Comparison of ENCODE assay signal across 17 cellular contexts in the genomic region with DNA sequence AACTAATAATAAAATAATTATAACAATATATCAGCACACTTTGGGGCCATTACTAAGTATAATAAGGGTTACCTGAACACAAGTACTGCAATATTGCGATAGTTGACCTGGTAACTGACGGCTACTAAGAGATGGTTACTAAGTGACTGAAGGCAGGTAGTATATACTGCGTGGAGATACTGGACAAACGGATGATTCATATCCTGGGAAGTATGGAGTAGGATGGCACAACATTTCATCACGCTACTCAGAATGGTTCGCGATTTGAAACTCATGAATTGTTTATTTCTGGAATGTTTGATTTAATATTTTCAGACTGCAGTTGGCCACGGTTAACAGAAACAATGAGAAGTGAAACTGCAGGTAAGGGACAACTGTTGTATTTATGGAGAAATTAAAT. TPM values are rescaled to one million over a fixed set of nuclear protein-coding genes. Genes with fewer than 3 reads are reported as not detected.
DNase-seq lines count a peak whose midpoint lies in the region; ATAC-seq and TF ChIP-seq lines count a peak whose summit lies in the region.
"Had no signal": no experiment of that assay in that cellular context is flagged by ENCODE, and none has a peak within 500 bp of the region (broad histone marks: within the 10 kb centered on the region; RNA-seq: fewer than 3 reads in every experiment).

No MANE protein-coding gene starts in this region.

- no peak overlapping the region for H3K4me2 ChIP-seq in OCI-LY7 (ENCODE audit: low read length)

- no peak overlapping the region for H3K4me3 Mint-ChIP-seq in natural killer cell
- H3K4me3 Mint-ChIP-seq: CD4-positive, alpha-beta T cell had no signal

- H3K27ac Mint-ChIP-seq in natural killer cell: no peak overlapping the region
- H3K27ac Mint-ChIP-seq: CD4-positive, alpha-beta T cell had no signal

- no peaks in the 10 kb centered on the region for H3K27me3 Mint-ChIP-seq in natural killer cell (ENCODE audit: low read depth in 2 of 2)
- H3K27me3 Mint-ChIP-seq: CD4-positive, alpha-beta T cell had no signal

- H3K36me3 ChIP-seq in RWPE2 (ENCODE audit: low read depth): peaks cover 68% of the 10 kb centered on the region
- peaks cover 0 to 91% (median 15%) of the 10 kb centered on the region in 3 donors for H3K36me3 ChIP-seq in esophagus squamous epithelium
- peaks cover 60% of the 10 kb centered on the region for H3K36me3 ChIP-seq in OCI-LY7 (ENCODE audit: insufficient read depth, low read length)

- H4K20me1 ChIP-seq in OCI-LY7 (ENCODE audit: insufficient read depth, low read length): no peaks in the 10 kb centered on the region

- no peaks in the 10 kb centered on the region for H3K79me2 ChIP-seq in OCI-LY7 (ENCODE audit: insufficient read depth, low read depth, low read length)

- no peaks in the 10 kb centered on the region for H3K9me3 Mint-ChIP-seq in natural killer cell
- H3K9me3 Mint-ChIP-seq: CD4-positive, alpha-beta T cell had no signal

- H3K4me3 ChIP-seq in RWPE2 (ENCODE audit: severe bottlenecking) (no peak overlapping the region), epithelial cell of esophagus (ENCODE audit: low read length) (no peak overlapping the region), esophagus squamous epithelium (no peak overlapping the region), OCI-LY7 (ENCODE audit: low read depth, low read length, poor library complexity, severe bottlenecking) (no peak overlapping the region)
- H3K4me3 ChIP-seq: SJSA1 had no signal

- intact Hi-C loops in natural killer cell (cut with micrococcal nuclease) (no loop called here), esophagus squamous epithelium (cut with DNase I) (no loop called here), OCI-LY7 (cut with micrococcal nuclease; ENCODE audit: unreplicated experiment) (no loop called here)

- H3K27ac ChIP-seq in RWPE2 (ENCODE audit: poor library complexity, severe bottlenecking) (peak overlapping the region; percentile 61), esophagus squamous epithelium (no peak overlapping the region), OCI-LY7 (ENCODE audit: low read depth, low read length, poor library complexity, severe bottlenecking) (no peak overlapping the region)
- H3K27ac ChIP-seq: SJSA1 had no signal

- CTCF ChIA-PET in OCI-LY7 (lab: Charles Lee; ENCODE audit: unreplicated experiment): no interaction called here

- H3K9me3 ChIP-seq in RWPE2 (ENCODE audit: severe bottlenecking) (no peaks in the 10 kb centered on the region), esophagus squamous epithelium (no peaks in the 10 kb centered on the region), OCI-LY7 (ENCODE audit: low read length) (no peaks in the 10 kb centered on the region)
- H3K9me3 ChIP-seq: SJSA1 had no signal

- no peak for TF ChIP-seq POLR2A in esophagus squamous epithelium (IDR thresholded peaks at IDR 0.05)

- H3K4me1 ChIP-seq in RWPE2 (ENCODE audit: insufficient read depth, poor library complexity, severe bottlenecking): peaks cover 15% of the 10 kb centered on the region
- H3K4me1 ChIP-seq in esophagus squamous epithelium: peaks cover 0 to 6% (median 0%) of the 10 kb centered on the region in 3 donors
- no peaks in the 10 kb centered on the region for H3K4me1 ChIP-seq in OCI-LY7 (ENCODE audit: insufficient read depth, low read length, poor library complexity, severe bottlenecking)
- H3K4me1 ChIP-seq: SJSA1 had no signal

- ATAC-seq in RWPE2 (ENCODE audit: low read depth) (peak; percentile 99), natural killer cell (no peak)

- no peak overlapping the region for H2AFZ ChIP-seq in OCI-LY7 (ENCODE audit: low read length)

- H3K9me2 ChIP-seq in OCI-LY7 (ENCODE audit: insufficient read depth, low read length): no peaks in the 10 kb centered on the region

- H3K27me3 ChIP-seq in RWPE2 (ENCODE audit: insufficient read depth, poor library complexity, severe bottlenecking) (no peaks in the 10 kb centered on the region), esophagus squamous epithelium (no peaks in the 10 kb centered on the region)
- H3K27me3 ChIP-seq: SJSA1 had no signal

- 79 to 81% methylated on average over 8 of the region's 8 CpGs for WGBS in esophagus squamous epithelium, 2 donors

- no peaks in the 10 kb centered on the region for H3K4me1 Mint-ChIP-seq in natural killer cell

- no TSS peak for BruUV-seq in OCI-LY7 (replicated peaks; lab: Mats Ljungman, UMichigan)

- TF ChIP-seq CTCF in RWPE2 (IDR thresholded peaks at IDR 0.05; ENCODE audit: poor library complexity, severe bottlenecking) (no peak), epithelial cell of esophagus (IDR thresholded peaks at IDR 0.05; ENCODE audit: insufficient read depth, low read depth, low read length, missing control alignments) (no peak), natural killer cell (IDR thresholded peaks at IDR 0.05) (no peak), esophagus squamous epithelium (IDR thresholded peaks at IDR 0.05) (no peak), OCI-LY7 (conservative IDR thresholded peaks at IDR 0.05; ENCODE audit: low read length) (no peak)

- POLR2A ChIA-PET in OCI-LY7 (lab: Charles Lee): no interaction called here

- peaks cover 25% of the 10 kb centered on the region for H3K36me3 Mint-ChIP-seq in natural killer cell

- DNase-seq in A172 (ENCODE audit: low spot score) (peak; percentile 28), HPDE6-E6E7 (ENCODE audit: extremely low spot score) (peak; percentile 26), RWPE2 (ENCODE audit: low spot score) (no peak), epithelial cell of esophagus (ENCODE audit: low read depth) (peak; percentile 49), natural killer cell (no peak), esophagus squamous epithelium (lab: John Stamatoyannopoulos, UW) (no peak), mucosa of gallbladder (ENCODE audit: low spot score) (no peak), OCI-LY7 (ENCODE audit: low spot score) (no peak)
- DNase-seq: CD4-positive, alpha-beta T cell; DMS153; EL; GOT3; Kasumi-1; NCI-H1105; NCI-H524; NCI-H82 had no signal

RNA-seq across cellular contexts. Expression of a gene that starts 39.5 kb away (rescaled TPM):
- total RNA-seq in A172 (2014; rRNA removed; shearing (Covaris generic)): not detected in 2 replicates
- total RNA-seq in natural killer cell: 1 to 10 TPM; 5.2 to 7.0 (median 6.8) TPM
- 1 to 10 TPM in 1 of 4 donors, under 1 TPM in 3; 0.19 to 5.1 (median 0.52) TPM for total RNA-seq in esophagus squamous epithelium
- total RNA-seq in mucosa of gallbladder: 3.4 TPM
- total RNA-seq in OCI-LY7 (2014; rRNA removed; shearing (Covaris generic)): 0.10 TPM in 1 of 2 replicates, not detected in the other
- total RNA-seq in OCI-LY7 (2022): 0.85 and 1.2 TPM in 2 replicates

RNA-seq across cellular contexts. Expression of a gene that starts 54.7 kb away (rescaled TPM):
- total RNA-seq in A172 (2014; rRNA removed; shearing (Covaris generic)): 32.6 and 33.0 TPM in 2 replicates
- total RNA-seq in natural killer cell (10 to 100 TPM; 19.2 to 29.4 (median 26.2) TPM), esophagus squamous epithelium (10 to 100 TPM in 2 of 4 donors, 1 to 10 TPM in 2; 7.9 to 32.8 (median 13.7) TPM), mucosa of gallbladder (63.8 TPM), OCI-LY7 (2022) (11.3 and 11.9 TPM in 2 replicates)
- total RNA-seq in OCI-LY7 (2014; rRNA removed; shearing (Covaris generic)): 4.9 and 7.1 TPM in 2 replicates

RNA-seq across cellular contexts. Expression of a gene that starts 54.9 kb away (rescaled TPM):
- total RNA-seq in A172 (2014; rRNA removed; shearing (Covaris generic)): 51.7 and 64.7 TPM in 2 replicates
- total RNA-seq in natural killer cell: 10 to 100 TPM; 11.8 to 15.3 (median 14.7) TPM
- 10 to 100 TPM in 3 of 4 donors, 1 to 10 TPM in 1; 4.8 to 18.2 (median 14.6) TPM for total RNA-seq in esophagus squamous epithelium
- total RNA-seq in mucosa of gallbladder: 52.2 TPM
- 8.4 and 11.9 TPM in 2 replicates for total RNA-seq in OCI-LY7 (2014; rRNA removed; shearing (Covaris generic))
- total RNA-seq in OCI-LY7 (2022): 21.4 and 23.4 TPM in 2 replicates

Comparison
In these comparisons a context has a peak if more than half of its experiments do, and no peak if none do; other contexts are left out.
1. DNase-seq: peak in A172 (single experiment), HPDE6-E6E7 (single experiment) and epithelial cell of esophagus (single experiment); none in RWPE2 (single experiment), natural killer cell (single experiment), esophagus squamous epithelium (single experiment), mucosa of gallbladder (single experiment) and OCI-LY7 (single experiment).